Comparison of ENCODE assay signal across 8 cellular contexts in genomic region chr12:49366652-49367380, GRCh38. TPM values are rescaled to one million over a fixed set of nuclear protein-coding genes. Genes with fewer than 3 reads are reported as not detected.
DNase-seq lines count a peak whose midpoint lies in the region; ATAC-seq, FAIRE-seq and TF ChIP-seq lines count a peak whose summit lies in the region.

No MANE protein-coding gene starts in this region.

- H2BK5ac ChIP-seq in H1 (ENCODE audit: low read depth, low read length), result peak overlapping the region; percentile 89

- no peaks in the 10 kb centered on the region for H3K79me1 ChIP-seq in H1 (ENCODE audit: low read depth, low read length)

- H2AFZ ChIP-seq in H1 (ENCODE audit: low read length), result peak overlapping the region; percentile 90; the same call in 1 of the 2 replicates

- H4K91ac ChIP-seq in H1 (replicated peaks; ENCODE audit: insufficient read length, low read length), result peak overlapping the region; percentile 91

- no peaks in the 10 kb centered on the region for H4K20me1 ChIP-seq in H1 (replicated peaks in 1 of 2; ENCODE audit: control insufficient read depth in 1 of 2, insufficient read depth in 2 of 2, low read length in 2 of 2)

- peaks cover 16% of the 10 kb centered on the region for H3K4me1 ChIP-seq in CD8-positive, alpha-beta T cell (ENCODE audit: insufficient read depth, low read length)
- peaks cover 0 to 8% (median 2%) of the 10 kb centered on the region in 4 experiments; a peak in 3 of 7 replicates for H3K4me1 ChIP-seq in H1 (replicated peaks in 1 of 4; ENCODE audit: control insufficient read depth in 3 of 4, insufficient read depth in 4 of 4, low read length in 3 of 4)
- H3K4me1 ChIP-seq in mesodermal cell (ENCODE audit: control insufficient read depth, insufficient read depth, low read length, poor library complexity, severe bottlenecking), result no peaks in the 10 kb centered on the region

- H3K27me3 Mint-ChIP-seq in CD8-positive, alpha-beta T cell (ENCODE audit: low read depth), result no peaks in the 10 kb centered on the region

- 0 out of 4 replicates have a peak, but pooled peaks of 1 of the 2 experiments have one; percentile 5 for TF ChIP-seq RAD21 in H1 (IDR thresholded peaks at IDR 0.05 in 1 of 2, conservative IDR thresholded peaks at IDR 0.05 in 1 of 2; ENCODE audit: low read depth in 2 of 2, low read length in 2 of 2)

- no peaks in the 10 kb centered on the region for H3K36me3 ChIP-seq in CD8-positive, alpha-beta T cell (ENCODE audit: insufficient read depth, low read length)
- H3K36me3 ChIP-seq in H1 (ENCODE audit: control insufficient read depth in 2 of 4, insufficient read depth in 4 of 4, low read length in 3 of 4) (no peaks in the 10 kb centered on the region), mesodermal cell (ENCODE audit: control insufficient read depth, insufficient read depth, low read length) (peaks cover 10% of the 10 kb centered on the region)

- peak overlapping the region; percentile 94 for H4K5ac ChIP-seq in H1 (ENCODE audit: insufficient read length, low read depth, low read length)

- H3K4me3 Mint-ChIP-seq in CD8-positive, alpha-beta T cell, result peak overlapping the region; percentile 96

- peak overlapping the region; percentile 80 to 95 (median 88) for H3K9ac ChIP-seq in H1 (replicated peaks in 1 of 4; ENCODE audit: extremely low read depth in 1 of 4, low read depth in 3 of 4, low read length in 3 of 4)

- peaks cover 2% of the 10 kb centered on the region for H3K36me3 Mint-ChIP-seq in CD8-positive, alpha-beta T cell

- CTCF ChIA-PET in CD8-positive, alpha-beta T cell (lab: Charles Lee), result interaction anchor here (0.7 to 5.0 kb wide), 14 partner anchors 8 to 271 kb away, joined by 3 to 33 read pairs (median 4); no protein-coding TSS in a partner anchor
- CTCF ChIA-PET in H1 (lab: Charles Lee; ENCODE audit: partially characterized antibody), result interaction anchor here (0.7 to 26.7 kb wide), 18 partner anchors 9 to 216 kb away, joined by 3 to 538 read pairs (median 4); partner anchors contain the start of gene DNAJC22

- peak; percentile 70 to 91 for TF ChIP-seq POLR2A in H1 (IDR thresholded peaks at IDR 0.05; ENCODE audit: control extremely low read depth in 1 of 2, low read depth in 2 of 2, low read length in 2 of 2)

- no peak for TF ChIP-seq EP300 in H1 (IDR thresholded peaks at IDR 0.05; ENCODE audit: borderline replicate concordance in 1 of 2, low read depth in 2 of 2, low read length in 2 of 2)

- DNase-seq in CD8-positive, alpha-beta T cell, result peak; percentile 74 to 89 (median 84)
- DNase-seq in HT-29 (ENCODE audit: low spot score) (peak; percentile 91), NOMO-1 (lab: John Stamatoyannopoulos, UW; ENCODE audit: unreplicated experiment in 2 of 2) (peak; percentile 83 to 90), H1 (ENCODE audit: low read depth in 1 of 2, low spot score in 2 of 2) (peak; percentile 86 to 94)
- DNase-seq in activated CD8-positive, alpha-beta memory T cell treated with anti-CD3 and anti-CD28 coated beads for 48 hours (ENCODE audit: low read depth in 2 of 3, low spot score in 2 of 3), result peak; percentile 75 to 88 (median 84)
- peak; percentile 69 for DNase-seq in stimulated activated CD8-positive, alpha-beta memory T cell treated with anti-CD3 and anti-CD28 coated beads, Interleukin-15, amount 100 ng/mL, for 1 hour (ENCODE audit: low read depth)

- H3K14ac ChIP-seq in H1 (ENCODE audit: insufficient read length), result no peak overlapping the region

- H2BK20ac ChIP-seq in H1 (ENCODE audit: low read length), result no peak overlapping the region

- H3K23me2 ChIP-seq in H1 (ENCODE audit: low read depth, low read length), result peaks cover 9% of the 10 kb centered on the region

- H3K9me3 ChIP-seq in CD8-positive, alpha-beta T cell (ENCODE audit: low read length), result no peaks in the 10 kb centered on the region
- H3K9me3 ChIP-seq in H1 (ENCODE audit: insufficient read depth in 2 of 2, low read depth in 1 of 2, low read length in 1 of 2) (no peaks in the 10 kb centered on the region), mesodermal cell (ENCODE audit: control insufficient read depth, low read length) (no peaks in the 10 kb centered on the region)

- H3K4me1 Mint-ChIP-seq in CD8-positive, alpha-beta T cell (ENCODE audit: low read depth), result peaks cover 31% of the 10 kb centered on the region

- no peaks in the 10 kb centered on the region for H3K27me3 ChIP-seq in CD8-positive, alpha-beta T cell (ENCODE audit: insufficient read depth, low read length)
- peaks cover 0 to 3% (median 0%) of the 10 kb centered on the region in 4 experiments; a peak in 3 of 7 replicates for H3K27me3 ChIP-seq in H1 (replicated peaks in 1 of 4; ENCODE audit: control insufficient read depth in 3 of 4, extremely low read depth in 1 of 4, insufficient read depth in 3 of 4, low read length in 3 of 4)

- H3K4me3 ChIP-seq in CD8-positive, alpha-beta T cell (ENCODE audit: low read depth, low read length), result peak overlapping the region; percentile 100
- H3K4me3 ChIP-seq in H1 (ENCODE audit: extremely low read depth in 1 of 4, insufficient read depth in 2 of 4, low read depth in 3 of 4, low read length in 4 of 4), result peak overlapping the region; percentile 80 to 95 (median 86)
- peak overlapping the region; percentile 70 for H3K4me3 ChIP-seq in mesodermal cell (ENCODE audit: extremely low read depth, insufficient read depth, low read length, poor library complexity, severe bottlenecking)

- H3K56ac ChIP-seq in H1 (replicated peaks; ENCODE audit: insufficient read length, low read depth, low read length), result peak overlapping the region; percentile 99

- POLR2A ChIA-PET in CD8-positive, alpha-beta T cell (lab: Charles Lee), result interaction anchor here (0.9 to 2.0 kb wide), 11 partner anchors 8 to 375 kb away, joined by 3 to 11 read pairs (median 5); partner anchors contain the start of genes DNAJC22, TMBIM6 and TROAP
- POLR2A ChIA-PET in H1 (lab: Charles Lee; ENCODE audit: partially characterized antibody), result interaction anchor here (0.6 to 1.8 kb wide), 33 partner anchors 8 to 462 kb away, joined by 3 to 8 read pairs (median 4); partner anchors contain the start of genes DNAJC22, KCNH3, MCRS1 and NCKAP5L

- H2BK15ac ChIP-seq in H1 (ENCODE audit: low read length), result no peak overlapping the region

- TF ChIP-seq CTCF in CD8-positive, alpha-beta T cell (IDR thresholded peaks at IDR 0.05), result no peak
- TF ChIP-seq CTCF in H1 (IDR thresholded peaks at IDR 0.05; ENCODE audit: control extremely low read depth in 1 of 3, insufficient read depth in 1 of 3, low read depth in 1 of 3, low read length in 3 of 3), result peak in 2 of 3 experiments; percentile 2 to 15; a peak in 2 of 4 replicates

- H3K79me2 ChIP-seq in H1 (ENCODE audit: control insufficient read depth in 1 of 2, insufficient read depth in 2 of 2, low read length in 2 of 2), result peaks cover 4 to 40% of the 10 kb centered on the region in 2 experiments

- H4K8ac ChIP-seq in H1 (ENCODE audit: extremely low read depth, insufficient read depth, low read length), result peak overlapping the region; percentile 98

- H3K23ac ChIP-seq in H1 (ENCODE audit: insufficient read length), result no peak overlapping the region

- no peaks in the 10 kb centered on the region for H3K9me3 Mint-ChIP-seq in CD8-positive, alpha-beta T cell

- 1% methylated on average over 71 of the region's 97 CpGs; no CpG with 5 or more reads in 1 of the 2 experiments for WGBS in H1 (ENCODE audit: extremely low coverage in 1 of 2, insufficient coverage in 1 of 2, insufficient read length in 1 of 2, insufficient replicate concordance in 2 of 2, low coverage in 1 of 2, low lambda C conversion rate in 2 of 2, missing lambda C conversion rate in 1 of 2), 2 experiments
- 0% methylated on average over 85 to 86 of the region's 97 CpGs for WGBS in mesodermal cell (ENCODE audit: insufficient coverage in 2 of 2), 2 experiments

- intact Hi-C loops in CD8-positive, alpha-beta T cell (cut with DNase I, micrococcal nuclease), result loop anchor here (1.0 to 10.0 kb wide), 7 partner anchors 172 to 458 kb away; partner anchors contain the start of genes PRPF40B (in 2 of the 2), FMNL3 (in 1 of the 2), KCNH3 (in 1 of the 2) and MCRS1 (in 1 of the 2)

- peak overlapping the region; percentile 76 to 86 for H3K4me2 ChIP-seq in H1 (ENCODE audit: insufficient read depth in 1 of 2, low read depth in 2 of 2, low read length in 2 of 2)

- peak; percentile 83 for ATAC-seq in CD8-positive, alpha-beta T cell
- ATAC-seq in GM19468 (IDR thresholded peaks at IDR 0.05; ENCODE audit: extremely low read depth, unreplicated experiment), result peak; percentile 43

- FAIRE-seq in H1 (lab: Jason Lieb, UNC), result no peak

- H2BK120ac ChIP-seq in H1 (replicated peaks; ENCODE audit: low read depth, low read length), result peak overlapping the region; percentile 70

- H2AK5ac ChIP-seq in H1 (ENCODE audit: low read depth, low read length), result no peak overlapping the region

- H3K4ac ChIP-seq in H1 (replicated peaks; ENCODE audit: insufficient read length, low read depth, low read length), result no peak overlapping the region

- peak overlapping the region; percentile 91 for H3K27ac Mint-ChIP-seq in CD8-positive, alpha-beta T cell

- H3K27ac ChIP-seq in CD8-positive, alpha-beta T cell (ENCODE audit: low read depth, low read length), result peak overlapping the region; percentile 85
- H3K27ac ChIP-seq in H1 (ENCODE audit: low read depth, low read length) (peak overlapping the region; percentile 90), mesodermal cell (ENCODE audit: low read depth, low read length, severe bottlenecking) (peak overlapping the region; percentile 98)

- no peak overlapping the region for H2BK12ac ChIP-seq in H1 (ENCODE audit: low read depth, low read length)

- H3K18ac ChIP-seq in H1 (ENCODE audit: extremely low read depth, low read length), result peak overlapping the region; percentile 81

RNA-seq across cellular contexts. Expression of gene SPATS2, which starts 0.4 kb away (rescaled TPM):
- total RNA-seq in CD8-positive, alpha-beta T cell, result 1 to 10 TPM; 5.6 to 7.2 TPM
- 11.5 and 16.3 TPM in 2 replicates for total RNA-seq in HT-29 (2014; rRNA removed; shearing (Covaris generic))
- total RNA-seq in H1 (2021; fragmentation: NEBNext Ultra II Directional; extraction: Animal tissue kit (Norgen Biotek cat#: 25700)), result 21.3 and 24.5 TPM in 2 replicates
- 12.7 and 19.2 TPM in 2 replicates for polyA plus RNA-seq in H1 (2011; rRNA removed)
- polyA plus RNA-seq in H1 (2011; cell fraction: cytosol; rRNA removed), result 20.5 TPM
- 19.1 TPM for polyA plus RNA-seq in H1 (2011; cell fraction: nucleus; rRNA removed)
- 17.1 to 25.9 TPM (median 19.6 TPM) in 4 replicates for polyA plus RNA-seq in H1 (2012, experiment 1 of 2)
- polyA plus RNA-seq in H1 (2012, experiment 2 of 2), result 4.6 TPM
- polyA plus RNA-seq in H1 (2013, experiment 1 of 2), result 25.8 TPM
- polyA plus RNA-seq in H1 (2013, experiment 2 of 2), result 29.1 TPM
- 35.2 and 47.9 TPM in 2 replicates for polyA minus RNA-seq in H1 (2011; rRNA and poly(A)+ RNA removed)
- polyA minus RNA-seq in H1 (2011; cell fraction: cytosol; rRNA and poly(A)+ RNA removed), result 26.9 TPM
- polyA minus RNA-seq in H1 (2011; cell fraction: nucleus; rRNA and poly(A)+ RNA removed), result 26.4 TPM
- polyA plus RNA-seq in mesodermal cell (2013, experiment 1 of 2), result 40.7 TPM
- 43.5 TPM for polyA plus RNA-seq in mesodermal cell (2013, experiment 2 of 2)

RNA-seq across cellular contexts. Expression of gene DNAJC22, which starts 20.1 kb away (rescaled TPM):
- total RNA-seq in CD8-positive, alpha-beta T cell, result not detected
- total RNA-seq in HT-29 (2014; rRNA removed; shearing (Covaris generic)), result 8.2 and 9.2 TPM in 2 replicates
- 0.13 and 0.39 TPM in 2 replicates for total RNA-seq in H1 (2021; fragmentation: NEBNext Ultra II Directional; extraction: Animal tissue kit (Norgen Biotek cat#: 25700))
- polyA plus RNA-seq in H1 (2011; rRNA removed), result 0.19 and 0.20 TPM in 2 replicates
- polyA plus RNA-seq in H1 (2011; cell fraction: cytosol; rRNA removed), result 0.19 TPM
- 0.39 TPM for polyA plus RNA-seq in H1 (2011; cell fraction: nucleus; rRNA removed)
- polyA plus RNA-seq in H1 (2012, experiment 1 of 2), result 0.05 to 0.51 TPM (median 0.25 TPM) in 4 replicates
- not detected for polyA plus RNA-seq in H1 (2012, experiment 2 of 2)
- 0.24 TPM for polyA plus RNA-seq in H1 (2013, experiment 1 of 2)
- 0.48 TPM for polyA plus RNA-seq in H1 (2013, experiment 2 of 2)
- 0.22 and 0.50 TPM in 2 replicates for polyA minus RNA-seq in H1 (2011; rRNA and poly(A)+ RNA removed)
- not detected for polyA minus RNA-seq in H1 (2011; cell fraction: cytosol; rRNA and poly(A)+ RNA removed)
- 0.40 TPM for polyA minus RNA-seq in H1 (2011; cell fraction: nucleus; rRNA and poly(A)+ RNA removed)
- 1.9 TPM for polyA plus RNA-seq in mesodermal cell (2013, experiment 1 of 2)
- polyA plus RNA-seq in mesodermal cell (2013, experiment 2 of 2), result 1.3 TPM

RNA-seq across cellular contexts. Expression of gene C1QL4, which starts 29.8 kb away (rescaled TPM):
- not detected for total RNA-seq in CD8-positive, alpha-beta T cell
- not detected in 2 replicates for total RNA-seq in HT-29 (2014; rRNA removed; shearing (Covaris generic))
- total RNA-seq in H1 (2021; fragmentation: NEBNext Ultra II Directional; extraction: Animal tissue kit (Norgen Biotek cat#: 25700)), result 0.28 and 0.59 TPM in 2 replicates
- 0.63 and 0.77 TPM in 2 replicates for polyA plus RNA-seq in H1 (2011; rRNA removed)
- polyA plus RNA-seq in H1 (2011; cell fraction: cytosol; rRNA removed), result 1.00 TPM
- polyA plus RNA-seq in H1 (2011; cell fraction: nucleus; rRNA removed), result 1.4 TPM
- 0.54 to 0.74 TPM (median 0.65 TPM) in 4 replicates for polyA plus RNA-seq in H1 (2012, experiment 1 of 2)
- 0.34 TPM for polyA plus RNA-seq in H1 (2012, experiment 2 of 2)
- polyA plus RNA-seq in H1 (2013, experiment 1 of 2), result 0.30 TPM
- polyA plus RNA-seq in H1 (2013, experiment 2 of 2), result 0.22 TPM
- not detected in 2 replicates for polyA minus RNA-seq in H1 (2011; rRNA and poly(A)+ RNA removed)
- not detected for polyA minus RNA-seq in H1 (2011; cell fraction: cytosol; rRNA and poly(A)+ RNA removed)
- 0.70 TPM for polyA minus RNA-seq in H1 (2011; cell fraction: nucleus; rRNA and poly(A)+ RNA removed)
- 6.8 TPM for polyA plus RNA-seq in mesodermal cell (2013, experiment 1 of 2)
- 3.4 TPM for polyA plus RNA-seq in mesodermal cell (2013, experiment 2 of 2)

RNA-seq across cellular contexts. Expression of gene TROAP, which starts 43.8 kb away (rescaled TPM):
- total RNA-seq in CD8-positive, alpha-beta T cell, result under 1 TPM; 0.49 to 0.72 TPM
- 65.3 and 71.4 TPM in 2 replicates for total RNA-seq in HT-29 (2014; rRNA removed; shearing (Covaris generic))
- total RNA-seq in H1 (2021; fragmentation: NEBNext Ultra II Directional; extraction: Animal tissue kit (Norgen Biotek cat#: 25700)), result 52.0 and 54.0 TPM in 2 replicates
- 36.7 and 54.7 TPM in 2 replicates for polyA plus RNA-seq in H1 (2011; rRNA removed)
- 46.2 TPM for polyA plus RNA-seq in H1 (2011; cell fraction: cytosol; rRNA removed)
- 206 TPM for polyA plus RNA-seq in H1 (2011; cell fraction: nucleus; rRNA removed)
- 52.5 to 76.4 TPM (median 67.7 TPM) in 4 replicates for polyA plus RNA-seq in H1 (2012, experiment 1 of 2)
- polyA plus RNA-seq in H1 (2012, experiment 2 of 2), result 60.0 TPM
- 69.0 TPM for polyA plus RNA-seq in H1 (2013, experiment 1 of 2)
- 61.6 TPM for polyA plus RNA-seq in H1 (2013, experiment 2 of 2)
- polyA minus RNA-seq in H1 (2011; rRNA and poly(A)+ RNA removed), result 32.9 and 39.5 TPM in 2 replicates
- 31.2 TPM for polyA minus RNA-seq in H1 (2011; cell fraction: cytosol; rRNA and poly(A)+ RNA removed)
- polyA minus RNA-seq in H1 (2011; cell fraction: nucleus; rRNA and poly(A)+ RNA removed), result 58.6 TPM
- polyA plus RNA-seq in mesodermal cell (2013, experiment 1 of 2), result 49.4 TPM
- 48.8 TPM for polyA plus RNA-seq in mesodermal cell (2013, experiment 2 of 2)

Comparison
In these comparisons a context has a peak if more than half of its experiments do, and no peak if none do; other contexts are left out.
1. Peak in every context shown above with its lines: DNase-seq, ATAC-seq, H3K4me3 ChIP-seq and H3K27ac ChIP-seq.